Comparison of ENCODE assay signal across 23 cellular contexts in genomic region chr4:124179521-124180186, GRCh38.
"Had no signal": no experiment of that assay in that cellular context is flagged by ENCODE, and none has a peak within 500 bp of the region (broad histone marks: within the 10 kb centered on the region; RNA-seq: fewer than 3 reads in every experiment).

No MANE protein-coding gene starts in this region.

- DNase-seq: activated B cell treated with CpG ODN at 0.5 μM for 24 hours; activated CD4-positive, alpha-beta memory T cell treated with anti-CD3 and anti-CD28 coated beads, Interleukin-2, amount 10 ng/mL, durations not matched to agents 7 days and 5 days; activated CD4-positive, alpha-beta T cell treated with anti-CD3 and anti-CD28 coated beads for 48 hours; activated CD8-positive, alpha-beta memory T cell treated with anti-CD3 and anti-CD28 coated beads, Interleukin-2, amount 10 ng/mL, durations not matched to agents 7 days and 5 days; activated naive CD4-positive, alpha-beta T cell treated with Interleukin-2 at 50 U/mL for 16 hours; activated naive CD8-positive, alpha-beta T cell treated with anti-CD3 and anti-CD28 coated beads, Interleukin-2, amount 10 ng/mL, durations not matched to agents 7 days and 5 days; central memory CD4-positive, alpha-beta T cell; left cardiac atrium; lower lobe of right lung; naive thymus-derived CD8-positive, alpha-beta T cell; sigmoid colon; spleen; stimulated activated CD4-positive, alpha-beta T cell treated with anti-CD3 and anti-CD28 coated beads, Interleukin-4, amount 100 ng/mL, for 4 hours; stimulated activated naive B cell treated with anti-CD40 and anti-IgM and Interleukin-4, amounts not matched to agents 10 μg/mL and 1 μg/mL and 100 μg/mL, for 72 hours; T-helper 9 cell had no signal

- FAIRE-seq: endometrium, urothelium cell line had no signal

- H3K27me3 ChIP-seq: esophagus muscularis mucosa, hepatocyte, sigmoid colon, spleen, tibial nerve had no signal

- H3K79me2 ChIP-seq: hepatocyte, parathyroid adenoma had no signal

- ATAC-seq: activated CD8-positive, alpha-beta memory T cell treated with anti-CD3 and anti-CD28 coated beads, Interleukin-2, amount 10 ng/mL, durations not matched to agents 7 days and 5 days; activated T-helper 17 cell treated with anti-CD3 and anti-CD28 coated beads, Interleukin-2, amount 50 U/mL, for 72 hours; lower lobe of right lung; naive thymus-derived CD8-positive, alpha-beta T cell; stimulated activated naive B cell treated with anti-CD40 and anti-IgM and Interleukin-4, amounts not matched to agents 10 μg/mL and 1 μg/mL and 100 μg/mL, for 72 hours had no signal

- H3K9ac ChIP-seq: parathyroid adenoma had no signal

- H3K4me3 ChIP-seq: coronary artery, esophagus muscularis mucosa, hepatocyte, lower lobe of right lung, sigmoid colon, spleen, tibial nerve had no signal

- H3K27ac ChIP-seq: esophagus muscularis mucosa, hepatocyte, lower lobe of right lung, parathyroid adenoma, sigmoid colon, spleen, tibial nerve had no signal

- H3K4me1 ChIP-seq: esophagus muscularis mucosa, lower lobe of right lung, parathyroid adenoma, sigmoid colon, spleen, tibial nerve had no signal

- H2AFZ ChIP-seq: hepatocyte, parathyroid adenoma had no signal

- H3K4me2 ChIP-seq: hepatocyte had no signal

- H3K36me3 ChIP-seq: esophagus muscularis mucosa, lower lobe of right lung, sigmoid colon, spleen, tibial nerve had no signal

- H3K9me3 ChIP-seq: esophagus muscularis mucosa, lower lobe of right lung, sigmoid colon, spleen, tibial nerve had no signal
